Comparison of ENCODE assay signal across 29 cellular contexts in the genomic region with DNA sequence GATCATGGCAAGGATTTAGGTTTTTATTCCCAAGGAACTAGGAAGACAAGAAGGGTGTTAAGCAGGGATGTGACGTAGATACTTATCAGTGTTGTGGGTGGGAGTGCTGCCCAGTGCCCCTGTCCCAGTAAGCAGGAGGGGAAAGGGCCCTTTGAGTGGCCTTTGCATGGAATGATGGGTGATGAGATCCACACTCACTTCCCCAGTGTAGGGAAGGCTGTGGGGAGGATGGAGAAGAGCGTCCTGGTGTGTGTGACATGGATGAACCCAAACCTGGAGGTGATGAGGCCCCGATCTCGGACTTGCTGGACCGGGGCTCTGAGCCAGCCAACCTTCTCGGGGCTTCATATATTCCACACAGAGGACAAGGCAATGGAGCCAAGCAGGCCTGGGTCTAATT.
"Had no signal": no experiment of that assay in that cellular context is flagged by ENCODE, and none has a peak within 500 bp of the region (broad histone marks: within the 10 kb centered on the region; RNA-seq: fewer than 3 reads in every experiment).

No MANE protein-coding gene starts in this region.

- H3K27ac ChIP-seq: stomach, suprapubic skin, testis, thoracic aorta, thyroid gland, tibial artery, tibial nerve, transverse colon, upper lobe of left lung, upper lobe of right lung, uterus, vagina had no signal

- H3K9me3 Mint-ChIP-seq: stimulated activated effector memory CD8-positive, alpha-beta T cell treated with anti-CD3 and anti-CD28 coated beads, Interleukin-12 subunit alpha, Interleukin-12 subunit beta, amount 100 ng/mL, for 72 hours; stimulated activated naive CD8-positive, alpha-beta T cell treated with anti-CD3 and anti-CD28 coated beads, Interleukin-15, Interleukin-2, amounts not matched to agents 100 ng/mL and 50 ng/mL, for 24 hours; type B pancreatic cell had no signal

- H3K4me3 ChIP-seq: stomach, suprapubic skin, testis, thoracic aorta, thyroid gland, tibial artery, tibial nerve, transverse colon, upper lobe of left lung, upper lobe of right lung, uterus, vagina had no signal

- H3K27me3 Mint-ChIP-seq: stimulated activated memory B cell treated with anti-CD40 and anti-IgM and Interleukin-4, amounts not matched to agents 10 μg/mL and 1 μg/mL and 100 μg/mL, for 72 hours; stimulated activated naive B cell treated with anti-CD40 and anti-IgM and Interleukin-4, amounts not matched to agents 10 μg/mL and 1 μg/mL and 100 μg/mL, for 72 hours; stimulated activated naive CD8-positive, alpha-beta T cell treated with anti-CD3 and anti-CD28 coated beads, Interleukin-15, Interleukin-2, amounts not matched to agents 100 ng/mL and 50 ng/mL, for 24 hours had no signal

- H3K4me1 ChIP-seq: stomach, testis, thyroid gland, transverse colon, upper lobe of left lung, upper lobe of right lung, uterus, vagina had no signal

- H3K36me3 ChIP-seq: stomach, suprapubic skin, thoracic aorta, thyroid gland, tibial artery, tibial nerve, transverse colon, upper lobe of left lung, upper lobe of right lung, uterus, vagina had no signal

- FAIRE-seq: urothelium cell line had no signal

- ATAC-seq: stimulated activated effector memory CD8-positive, alpha-beta T cell treated with anti-CD3 and anti-CD28 coated beads, Interleukin-12 subunit alpha, Interleukin-12 subunit beta, amount 100 ng/mL, for 72 hours; stimulated activated memory B cell treated with anti-CD40 and anti-IgM and Interleukin-4, amounts not matched to agents 10 μg/mL and 1 μg/mL and 100 μg/mL, for 72 hours; stimulated activated naive B cell treated with anti-CD40 and anti-IgM and Interleukin-4, amounts not matched to agents 10 μg/mL and 1 μg/mL and 100 μg/mL, for 72 hours; stimulated activated naive CD8-positive, alpha-beta T cell treated with anti-CD3 and anti-CD28 coated beads, Interleukin-15, amount 100 ng/mL, for 72 hours; stimulated activated naive CD8-positive, alpha-beta T cell treated with anti-CD3 and anti-CD28 coated beads, Interleukin-15, Interleukin-2, amounts not matched to agents 100 U/mL and 50 U/mL, for 24 hours; upper lobe of right lung had no signal

- H3K4me1 Mint-ChIP-seq: stimulated activated effector memory CD8-positive, alpha-beta T cell treated with anti-CD3 and anti-CD28 coated beads, Interleukin-12 subunit alpha, Interleukin-12 subunit beta, amount 100 ng/mL, for 72 hours; stimulated activated memory B cell treated with anti-CD40 and anti-IgM and Interleukin-4, amounts not matched to agents 10 μg/mL and 1 μg/mL and 100 μg/mL, for 72 hours; stimulated activated naive B cell treated with anti-CD40 and anti-IgM and Interleukin-4, amounts not matched to agents 10 μg/mL and 1 μg/mL and 100 μg/mL, for 72 hours; stimulated activated naive CD8-positive, alpha-beta T cell treated with anti-CD3 and anti-CD28 coated beads, Interleukin-15, amount 100 ng/mL, for 72 hours had no signal

- H3K27me3 ChIP-seq: suprapubic skin, testis, thyroid gland, tibial artery, tibial nerve, transverse colon, upper lobe of left lung, upper lobe of right lung, uterus, vagina had no signal

- H3K9me3 ChIP-seq: stomach, suprapubic skin, testis, thoracic aorta, thyroid gland, tibial artery, tibial nerve, transverse colon, upper lobe of left lung, upper lobe of right lung, uterus, vagina had no signal

- H3K4me3 Mint-ChIP-seq: stimulated activated effector memory CD8-positive, alpha-beta T cell treated with anti-CD3 and anti-CD28 coated beads, Interleukin-12 subunit alpha, Interleukin-12 subunit beta, amount 100 ng/mL, for 72 hours; stimulated activated memory B cell treated with anti-CD40 and anti-IgM and Interleukin-4, amounts not matched to agents 10 μg/mL and 1 μg/mL and 100 μg/mL, for 72 hours; stimulated activated naive B cell treated with anti-CD40 and anti-IgM and Interleukin-4, amounts not matched to agents 10 μg/mL and 1 μg/mL and 100 μg/mL, for 72 hours; stimulated activated naive CD8-positive, alpha-beta T cell treated with anti-CD3 and anti-CD28 coated beads, Interleukin-15, amount 100 ng/mL, for 72 hours; stimulated activated naive CD8-positive, alpha-beta T cell treated with anti-CD3 and anti-CD28 coated beads, Interleukin-15, Interleukin-2, amounts not matched to agents 100 ng/mL and 50 ng/mL, for 24 hours; type B pancreatic cell had no signal

- H3K27ac Mint-ChIP-seq: stimulated activated effector memory CD8-positive, alpha-beta T cell treated with anti-CD3 and anti-CD28 coated beads, Interleukin-12 subunit alpha, Interleukin-12 subunit beta, amount 100 ng/mL, for 72 hours; stimulated activated memory B cell treated with anti-CD40 and anti-IgM and Interleukin-4, amounts not matched to agents 10 μg/mL and 1 μg/mL and 100 μg/mL, for 72 hours; stimulated activated naive B cell treated with anti-CD40 and anti-IgM and Interleukin-4, amounts not matched to agents 10 μg/mL and 1 μg/mL and 100 μg/mL, for 72 hours; stimulated activated naive CD8-positive, alpha-beta T cell treated with anti-CD3 and anti-CD28 coated beads, Interleukin-15, Interleukin-2, amounts not matched to agents 100 ng/mL and 50 ng/mL, for 24 hours; type B pancreatic cell had no signal

- DNase-seq: stimulated activated CD4-positive, alpha-beta T cell treated with anti-CD3 and anti-CD28 coated beads, Interleukin-2, amount 100 ng/mL, for 48 hours; stimulated activated CD4-positive, alpha-beta T cell treated with anti-CD3 and anti-CD28 coated beads, Interleukin-4, amount 100 ng/mL, for 1 hour; stimulated activated CD4-positive, alpha-beta T cell treated with anti-CD3 and anti-CD28 coated beads, Interleukin-4, amount 100 ng/mL, for 24 hours; stimulated activated CD4-positive, alpha-beta T cell treated with anti-CD3 and anti-CD28 coated beads, Interleukin-4, amount 100 ng/mL, for 4 hours; stimulated activated CD8-positive, alpha-beta memory T cell treated with anti-CD3 and anti-CD28 coated beads, Interleukin-4, amount 100 ng/mL, for 48 hours; stimulated activated naive B cell treated with anti-CD40 and anti-IgM and Interleukin-4, amounts not matched to agents 10 μg/mL and 1 μg/mL and 100 μg/mL, for 72 hours; stimulated activated naive CD4-positive, alpha-beta T cell; stimulated activated naive CD4-positive, alpha-beta T cell treated with Interleukin-2 at 50 U/mL for 16 hours; stimulated activated naive CD8-positive, alpha-beta T cell treated with anti-CD3 and anti-CD28 coated beads, Interleukin-15, amount 100 ng/mL, for 72 hours; stimulated activated naive CD8-positive, alpha-beta T cell treated with anti-CD3 and anti-CD28 coated beads, Interleukin-15, Interleukin-2, amounts not matched to agents 100 U/mL and 50 U/mL, for 24 hours; stomach; substantia nigra; testis; thyroid gland; tibial artery; transverse colon; trophoblast cell; upper lobe of right lung; uterus had no signal

- H3K36me3 Mint-ChIP-seq: stimulated activated effector memory CD8-positive, alpha-beta T cell treated with anti-CD3 and anti-CD28 coated beads, Interleukin-12 subunit alpha, Interleukin-12 subunit beta, amount 100 ng/mL, for 72 hours; stimulated activated memory B cell treated with anti-CD40 and anti-IgM and Interleukin-4, amounts not matched to agents 10 μg/mL and 1 μg/mL and 100 μg/mL, for 72 hours; stimulated activated naive B cell treated with anti-CD40 and anti-IgM and Interleukin-4, amounts not matched to agents 10 μg/mL and 1 μg/mL and 100 μg/mL, for 72 hours; type B pancreatic cell had no signal
